ENCODE assay signal across 8 cellular contexts in genomic region chr6:80165143-80165542, GRCh38. TPM values are rescaled to one million over a fixed set of nuclear protein-coding genes. Genes with fewer than 3 reads are reported as not detected.
DNase-seq lines count a peak whose midpoint lies in the region; ATAC-seq and TF ChIP-seq lines count a peak whose summit lies in the region.

No MANE protein-coding gene starts in this region.

- H3K36me3 ChIP-seq in prostate gland (no peaks in the 10 kb centered on the region), WERI-Rb-1 (no peaks in the 10 kb centered on the region)

- TF ChIP-seq CTCF in dorsolateral prefrontal cortex (IDR thresholded peaks at IDR 0.05 in 54 of 56, conservative IDR thresholded peaks at IDR 0.05 in 2 of 56; ENCODE audit: low read depth in 1 of 56, partially characterized antibody in 56 of 56) (no peak), prostate gland (IDR thresholded peaks at IDR 0.05) (no peak), WERI-Rb-1 (IDR thresholded peaks at IDR 0.05; ENCODE audit: low read depth, low read length) (no peak)

- WGBS in prostate gland = 90% methylated on average over 3 of the region's 3 CpGs

- H3K27ac ChIP-seq in dorsolateral prefrontal cortex = no peak overlapping the region
- no peak overlapping the region for H3K27ac ChIP-seq in prostate gland
- H3K27ac ChIP-seq in WERI-Rb-1 = no peak overlapping the region

- DNase-seq in NOMO-1 (lab: John Stamatoyannopoulos, UW; ENCODE audit: unreplicated experiment in 2 of 2) = peak; percentile 61 to 79
- DNase-seq in glomerular visceral epithelial cell (ENCODE audit: extremely low spot score) = peak; percentile 28
- DNase-seq in dorsolateral prefrontal cortex = no peak
- DNase-seq in G401 (ENCODE audit: low spot score) = no peak
- no peak for DNase-seq in prostate gland (ENCODE audit: low spot score)
- no peak for DNase-seq in WERI-Rb-1

- intact Hi-C loops in dorsolateral prefrontal cortex (cut with DNase I) (no loop called here), prostate gland (cut with DNase I) (no loop called here)

- H3K4me3 ChIP-seq in dorsolateral prefrontal cortex (no peak overlapping the region), prostate gland (no peak overlapping the region), WERI-Rb-1 (ENCODE audit: low read depth, low read length) (no peak overlapping the region)

- TF ChIP-seq POLR2A in prostate gland (IDR thresholded peaks at IDR 0.05) = no peak

- no peaks in the 10 kb centered on the region for H3K4me1 ChIP-seq in prostate gland (replicated peaks)

- ATAC-seq in GM18520 (IDR thresholded peaks at IDR 0.05; ENCODE audit: unreplicated experiment) (peak; percentile 95), HG02588 (IDR thresholded peaks at IDR 0.05; ENCODE audit: unreplicated experiment) (peak; percentile 91)

- H3K27me3 ChIP-seq in dorsolateral prefrontal cortex = no peaks in the 10 kb centered on the region
- no peaks in the 10 kb centered on the region for H3K27me3 ChIP-seq in prostate gland (replicated peaks; ENCODE audit: insufficient read depth)
- no peaks in the 10 kb centered on the region for H3K27me3 ChIP-seq in WERI-Rb-1 (ENCODE audit: insufficient read depth, low read depth, severe bottlenecking)

- in situ Hi-C loops in G401 (cut with HindIII; ENCODE audit: low sequenced_read_pairs) = no loop called here

- H3K9me3 ChIP-seq in prostate gland (no peaks in the 10 kb centered on the region), WERI-Rb-1 (ENCODE audit: severe bottlenecking) (no peaks in the 10 kb centered on the region)

RNA-seq across cellular contexts. Expression of gene BCKDHB, which starts 58.7 kb away (rescaled TPM):
- total RNA-seq in dorsolateral prefrontal cortex = 10 to 100 TPM; 19.6 to 52.2 (median 33.4) TPM
- 33.2 and 46.5 TPM in 2 replicates for total RNA-seq in G401 (2014; rRNA removed; shearing (Covaris generic))
- 10 to 100 TPM; 19.0 to 33.0 TPM for total RNA-seq in prostate gland

Comparison
In these comparisons a context has a peak if more than half of its experiments do, and no peak if none do; other contexts are left out.
1. DNase-seq: peak in NOMO-1 (2 of 2) and glomerular visceral epithelial cell (single experiment); none in dorsolateral prefrontal cortex (0 of 10), G401 (single experiment), prostate gland (single experiment) and WERI-Rb-1 (single experiment).